ENCODE assay signal across 13 cellular contexts in genomic region chr2:100955226-100955625, GRCh38.
"Had no signal": no experiment of that assay in that cellular context is flagged by ENCODE, and none has a peak within 500 bp of the region (broad histone marks: within the 10 kb centered on the region; RNA-seq: fewer than 3 reads in every experiment).

No MANE protein-coding gene starts in this region.

- H3K4me1 ChIP-seq: parathyroid adenoma had no signal

- H3K4me3 ChIP-seq: mucosa of descending colon, psoas muscle, tibial artery had no signal

- DNase-seq: effector memory CD4-positive, alpha-beta T cell; islet precursor cell; mammary epithelial cell; mucosa of descending colon; occipital lobe; psoas muscle; retina; stimulated activated CD4-positive, alpha-beta T cell treated with anti-CD3 and anti-CD28 coated beads, Interleukin-4, amount 100 ng/mL, for 1 hour; stimulated activated CD8-positive, alpha-beta memory T cell treated with anti-CD3 and anti-CD28 coated beads, Interleukin-4, amount 100 ng/mL, for 48 hours had no signal

- H3K9me3 ChIP-seq: mucosa of descending colon, psoas muscle, tibial artery had no signal

- H3K27ac ChIP-seq: parathyroid adenoma, psoas muscle, tibial artery had no signal

- H3K36me3 ChIP-seq: tibial artery had no signal

- ATAC-seq: esophagus mucosa; mucosa of descending colon; stimulated activated effector memory CD8-positive, alpha-beta T cell treated with anti-CD3 and anti-CD28 coated beads, Interleukin-12 subunit alpha, Interleukin-12 subunit beta, amount 100 ng/mL, for 72 hours had no signal

- H3K27me3 ChIP-seq: tibial artery had no signal
